1 cellular context compared by ENCODE assay signal in genomic region chr14:74793506-74794155, GRCh38.
TF ChIP-seq lines count a peak whose summit lies in the region.

No MANE protein-coding gene starts in this region.

TF ChIP-seq in GM23338, 12 proteins besides CTCF, POLR2A, EP300 and RAD21 (continued from another document):
- TF ChIP-seq ZNF462 (CRISPR knock-in tag; IDR thresholded peaks at IDR 0.05) (no peak), STAT1 (IDR thresholded peaks at IDR 0.05; ENCODE audit: unreplicated experiment) (no peak), ZNF114 (CRISPR knock-in tag; IDR thresholded peaks at IDR 0.05) (no peak)
